Comparison of ENCODE assay signal across 1 cellular context in the genomic region with DNA sequence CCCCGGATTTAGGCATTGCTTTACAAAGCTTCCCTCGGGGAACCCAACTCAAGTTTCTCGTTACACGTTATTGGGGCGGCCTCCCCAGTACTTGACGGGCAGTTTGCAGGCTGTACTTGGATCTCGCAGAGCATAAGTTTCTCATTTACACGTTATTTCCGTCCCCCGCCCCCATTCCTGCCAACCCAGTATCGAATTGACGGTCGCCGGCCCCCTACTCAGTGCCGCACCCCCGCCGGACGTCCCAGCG.
TF ChIP-seq lines count a peak whose summit lies in the region.

No MANE protein-coding gene starts in this region.

TF ChIP-seq in HEK293, 187 proteins besides CTCF, POLR2A, EP300 and RAD21 (continued from another document):
- TF ChIP-seq GLIS2 (tag by site-specific recombination; IDR thresholded peaks at IDR 0.05) (0 out of 2 replicates have a peak, but pooled peaks have one; percentile 86), KLF1 (tag by site-specific recombination; IDR thresholded peaks at IDR 0.05) (0 out of 2 replicates have a peak, but pooled peaks have one; percentile 32), GLIS1 (tag by site-specific recombination; IDR thresholded peaks at IDR 0.05) (no peak), ZNF362 (tag by site-specific recombination; IDR thresholded peaks at IDR 0.05) (no peak), BCL11B (tag by site-specific recombination; IDR thresholded peaks at IDR 0.05; ENCODE audit: low read depth) (peak; percentile 95; the same call in 1 of the 2 replicates), ZNF571 (tag by site-specific recombination; IDR thresholded peaks at IDR 0.05) (no peak), ZNF530 (tag by site-specific recombination; IDR thresholded peaks at IDR 0.05; ENCODE audit: low read depth) (no peak), ZFHX2 (tag by site-specific recombination; conservative IDR thresholded peaks at IDR 0.05) (no peak), ZNF10 (tag by site-specific recombination; IDR thresholded peaks at IDR 0.05) (no peak), KLF10 (tag by site-specific recombination; IDR thresholded peaks at IDR 0.05) (no peak), ZNF169 (tag by site-specific recombination; IDR thresholded peaks at IDR 0.05) (no peak), ZNF521 (tag by site-specific recombination; IDR thresholded peaks at IDR 0.05) (no peak), ZNF544 (tag by site-specific recombination; IDR thresholded peaks at IDR 0.05) (no peak), ZIC2 (tag by site-specific recombination; IDR thresholded peaks at IDR 0.05) (peak; percentile 46), IKZF3 (tag by site-specific recombination; IDR thresholded peaks at IDR 0.05) (no peak), ZNF48 (tag by site-specific recombination; IDR thresholded peaks at IDR 0.05) (no peak), TSHZ1 (tag by site-specific recombination; IDR thresholded peaks at IDR 0.05; ENCODE audit: borderline replicate concordance) (no peak), ZNF629 (tag by site-specific recombination; IDR thresholded peaks at IDR 0.05) (no peak), RBAK (tag by site-specific recombination; IDR thresholded peaks at IDR 0.05) (no peak), ZBTB8A (tag by site-specific recombination; IDR thresholded peaks at IDR 0.05) (peak; percentile 3; the same call in 1 of the 2 replicates)
